Comparison of ENCODE assay signal across 17 cellular contexts in the genomic region with DNA sequence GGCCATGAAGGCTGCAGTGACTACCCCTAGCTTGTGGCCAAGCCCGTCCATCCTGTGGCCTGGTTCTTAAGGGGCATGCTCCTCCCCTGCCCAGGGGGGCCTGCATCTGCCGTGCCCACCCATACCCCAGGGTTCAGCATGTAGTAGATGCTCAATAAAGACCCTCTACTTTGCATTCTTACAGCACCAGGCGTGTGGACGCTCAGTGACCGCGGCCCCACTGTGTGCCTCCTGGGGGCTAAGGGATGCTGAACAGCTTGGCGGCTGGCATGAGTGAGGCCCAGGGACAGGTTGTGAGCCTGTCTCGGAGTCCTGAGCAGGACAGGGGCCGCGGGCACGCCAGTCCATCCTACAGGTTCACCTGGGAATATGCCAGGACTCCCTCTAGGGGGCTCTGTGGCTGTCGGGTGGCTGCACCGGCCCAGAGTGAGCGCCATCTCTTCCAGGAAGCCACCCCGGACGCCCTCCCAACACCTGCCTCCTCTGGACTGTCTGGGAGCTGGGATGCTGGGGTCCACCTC. TPM values are rescaled to one million over a fixed set of nuclear protein-coding genes. Genes with fewer than 3 reads are reported as not detected.
DNase-seq lines count a peak whose midpoint lies in the region; ATAC-seq and TF ChIP-seq lines count a peak whose summit lies in the region.
"Had no signal": no experiment of that assay in that cellular context is flagged by ENCODE, and none has a peak within 500 bp of the region (broad histone marks: within the 10 kb centered on the region; RNA-seq: fewer than 3 reads in every experiment).

No MANE protein-coding gene starts in this region.

- H3K4me1 Mint-ChIP-seq in activated naive CD4-positive, alpha-beta T cell treated with anti-CD3 and anti-CD28 coated beads, Interleukin-2, amount 50 U/mL, for 24 hours, result peaks cover 72% of the 10 kb centered on the region
- peaks cover 76% of the 10 kb centered on the region for H3K4me1 Mint-ChIP-seq in activated naive CD4-positive, alpha-beta T cell treated with anti-CD3 and anti-CD28 coated beads for 36 hours (ENCODE audit: low read depth)
- H3K4me1 Mint-ChIP-seq in effector memory CD8-positive, alpha-beta T cell (ENCODE audit: low read depth in 2 of 2), result peaks cover 50 to 52% of the 10 kb centered on the region in 2 donors

- H3K27ac ChIP-seq in OCI-LY7 (ENCODE audit: low read depth, low read length, poor library complexity, severe bottlenecking) (no peak overlapping the region), substantia nigra (ENCODE audit: low read depth, low read length, poor library complexity, severe bottlenecking) (peak overlapping the region; percentile 7)
- H3K27ac ChIP-seq: body of pancreas, gastrocnemius medialis had no signal

- peaks cover 23% of the 10 kb centered on the region; the same call in 1 of the 2 replicates for H3K36me3 ChIP-seq in OCI-LY7 (ENCODE audit: insufficient read depth, low read length)
- H3K36me3 ChIP-seq: gastrocnemius medialis had no signal

- peak overlapping the region; percentile 19 for H3K27ac Mint-ChIP-seq in activated naive CD4-positive, alpha-beta T cell treated with anti-CD3 and anti-CD28 coated beads, Interleukin-2, amount 50 U/mL, for 24 hours
- no peak overlapping the region for H3K27ac Mint-ChIP-seq in activated naive CD4-positive, alpha-beta T cell treated with anti-CD3 and anti-CD28 coated beads for 36 hours
- H3K27ac Mint-ChIP-seq in effector memory CD8-positive, alpha-beta T cell, result peak overlapping the region in 1 of 2 donors; percentile 97

- H3K9me3 ChIP-seq in OCI-LY7 (ENCODE audit: low read length), result no peaks in the 10 kb centered on the region
- H3K9me3 ChIP-seq: body of pancreas, gastrocnemius medialis had no signal

- no peaks in the 10 kb centered on the region for H3K27me3 Mint-ChIP-seq in activated naive CD4-positive, alpha-beta T cell treated with anti-CD3 and anti-CD28 coated beads, Interleukin-2, amount 50 U/mL, for 24 hours
- no peaks in the 10 kb centered on the region for H3K27me3 Mint-ChIP-seq in activated naive CD4-positive, alpha-beta T cell treated with anti-CD3 and anti-CD28 coated beads for 36 hours (ENCODE audit: low read depth)
- no peaks in the 10 kb centered on the region for H3K27me3 Mint-ChIP-seq in effector memory CD8-positive, alpha-beta T cell

- H3K79me2 ChIP-seq in OCI-LY7 (ENCODE audit: insufficient read depth, low read depth, low read length), result no peaks in the 10 kb centered on the region

- peak overlapping the region; percentile 52 for H3K4me3 Mint-ChIP-seq in activated naive CD4-positive, alpha-beta T cell treated with anti-CD3 and anti-CD28 coated beads, Interleukin-2, amount 50 U/mL, for 24 hours
- no peak overlapping the region for H3K4me3 Mint-ChIP-seq in activated naive CD4-positive, alpha-beta T cell treated with anti-CD3 and anti-CD28 coated beads for 36 hours
- peak overlapping the region; percentile 86 to 88 for H3K4me3 Mint-ChIP-seq in effector memory CD8-positive, alpha-beta T cell

- TF ChIP-seq CTCF in OCI-LY7 (conservative IDR thresholded peaks at IDR 0.05; ENCODE audit: low read length), result peak; percentile 59

- no peak overlapping the region for H3K4me3 ChIP-seq in OCI-LY7 (ENCODE audit: low read depth, low read length, poor library complexity, severe bottlenecking)
- H3K4me3 ChIP-seq: body of pancreas, gastrocnemius medialis had no signal

- no peaks in the 10 kb centered on the region for H3K9me3 Mint-ChIP-seq in activated naive CD4-positive, alpha-beta T cell treated with anti-CD3 and anti-CD28 coated beads, Interleukin-2, amount 50 U/mL, for 24 hours
- no peaks in the 10 kb centered on the region for H3K9me3 Mint-ChIP-seq in activated naive CD4-positive, alpha-beta T cell treated with anti-CD3 and anti-CD28 coated beads for 36 hours
- H3K9me3 Mint-ChIP-seq in effector memory CD8-positive, alpha-beta T cell, result no peaks in the 10 kb centered on the region

- intact Hi-C loops in activated naive CD4-positive, alpha-beta T cell treated with anti-CD3 and anti-CD28 coated beads for 36 hours (cut with micrococcal nuclease), result loop anchor here (5.0 kb wide), 2 partner anchors 424 to 629 kb away; a partner anchor contains a TSS
- intact Hi-C loops in OCI-LY7 (cut with micrococcal nuclease; ENCODE audit: unreplicated experiment), result no loop called here

- CTCF ChIA-PET in activated naive CD4-positive, alpha-beta T cell treated with anti-CD3 and anti-CD28 coated beads for 36 hours (lab: Charles Lee), result no interaction called here
- CTCF ChIA-PET in OCI-LY7 (lab: Charles Lee; ENCODE audit: unreplicated experiment), result no interaction called here

- peaks cover 4% of the 10 kb centered on the region for H3K36me3 Mint-ChIP-seq in activated naive CD4-positive, alpha-beta T cell treated with anti-CD3 and anti-CD28 coated beads, Interleukin-2, amount 50 U/mL, for 24 hours
- H3K36me3 Mint-ChIP-seq in activated naive CD4-positive, alpha-beta T cell treated with anti-CD3 and anti-CD28 coated beads for 36 hours (ENCODE audit: low read depth), result peaks cover 25% of the 10 kb centered on the region
- peaks cover 29% of the 10 kb centered on the region for H3K36me3 Mint-ChIP-seq in effector memory CD8-positive, alpha-beta T cell (ENCODE audit: insufficient read depth)

- BruUV-seq in OCI-LY7 (replicated peaks; lab: Mats Ljungman, UMichigan), result no TSS peak

- H3K9me2 ChIP-seq in OCI-LY7 (ENCODE audit: insufficient read depth, low read length), result no peaks in the 10 kb centered on the region

- H4K20me1 ChIP-seq in OCI-LY7 (ENCODE audit: insufficient read depth, low read length), result peaks cover 5% of the 10 kb centered on the region; the same call in 1 of the 2 replicates

- no peak for DNase-seq in activated naive CD4-positive, alpha-beta T cell treated with anti-CD3 and anti-CD28 coated beads for 36 hours
- no peak for DNase-seq in OCI-LY7 (ENCODE audit: low spot score)
- DNase-seq in effector memory CD8-positive, alpha-beta T cell, result no peak
- no peak for DNase-seq in substantia nigra (lab: John Stamatoyannopoulos, UW)
- no peak for DNase-seq in NCI-H1417 (lab: John Stamatoyannopoulos, UW)
- no peak for DNase-seq in middle frontal gyrus (ENCODE audit: extremely low spot score, low spot score)
- DNase-seq: activated CD4-positive, alpha-beta T cell treated with anti-CD3 and anti-CD28 coated beads for 1 hour; body of pancreas; DMS79 treated with DMSO at 0.1 percent for 48 hours; gastrocnemius medialis; NCI-H1436; NCI-H345; posterior cingulate gyrus; stimulated activated CD4-positive, alpha-beta T cell treated with anti-CD3 and anti-CD28 coated beads, Interleukin-12 subunit alpha, Interleukin-12 subunit beta, amount 100 ng/mL, for 4 hours; T-helper 1 cell had no signal

- no peak overlapping the region for H2AFZ ChIP-seq in OCI-LY7 (ENCODE audit: low read length)

- POLR2A ChIA-PET in OCI-LY7 (lab: Charles Lee), result no interaction called here

- ATAC-seq in effector memory CD8-positive, alpha-beta T cell (replicated peaks), result no peak
- no peak for ATAC-seq in HG02798 (IDR thresholded peaks at IDR 0.05; ENCODE audit: poor library complexity, unreplicated experiment)
- ATAC-seq: body of pancreas, gastrocnemius medialis had no signal

- H3K4me2 ChIP-seq in OCI-LY7 (ENCODE audit: low read length), result no peak overlapping the region

- H3K4me1 ChIP-seq in OCI-LY7 (ENCODE audit: insufficient read depth, low read length, poor library complexity, severe bottlenecking), result peaks cover 42% of the 10 kb centered on the region

RNA-seq across cellular contexts. Expression of a gene that starts 9.1 kb away (rescaled TPM):
- 10 to 100 TPM; 71.4 to 80.2 TPM for total RNA-seq in activated naive CD4-positive, alpha-beta T cell treated with anti-CD3 and anti-CD28 coated beads for 36 hours
- total RNA-seq in OCI-LY7 (2014; rRNA removed; shearing (Covaris generic)), result 9.3 and 17.6 TPM in 2 replicates
- total RNA-seq in OCI-LY7 (2022), result 15.5 and 17.9 TPM in 2 replicates

RNA-seq across cellular contexts. Expression of a gene that starts 53.9 kb away (rescaled TPM):
- total RNA-seq in activated naive CD4-positive, alpha-beta T cell treated with anti-CD3 and anti-CD28 coated beads for 36 hours, result 10 to 100 TPM; 44.1 to 47.3 TPM
- total RNA-seq in OCI-LY7 (2014; rRNA removed; shearing (Covaris generic)), result 15.5 and 23.7 TPM in 2 replicates
- total RNA-seq in OCI-LY7 (2022), result 52.0 and 60.1 TPM in 2 replicates
